In the genomic region with DNA sequence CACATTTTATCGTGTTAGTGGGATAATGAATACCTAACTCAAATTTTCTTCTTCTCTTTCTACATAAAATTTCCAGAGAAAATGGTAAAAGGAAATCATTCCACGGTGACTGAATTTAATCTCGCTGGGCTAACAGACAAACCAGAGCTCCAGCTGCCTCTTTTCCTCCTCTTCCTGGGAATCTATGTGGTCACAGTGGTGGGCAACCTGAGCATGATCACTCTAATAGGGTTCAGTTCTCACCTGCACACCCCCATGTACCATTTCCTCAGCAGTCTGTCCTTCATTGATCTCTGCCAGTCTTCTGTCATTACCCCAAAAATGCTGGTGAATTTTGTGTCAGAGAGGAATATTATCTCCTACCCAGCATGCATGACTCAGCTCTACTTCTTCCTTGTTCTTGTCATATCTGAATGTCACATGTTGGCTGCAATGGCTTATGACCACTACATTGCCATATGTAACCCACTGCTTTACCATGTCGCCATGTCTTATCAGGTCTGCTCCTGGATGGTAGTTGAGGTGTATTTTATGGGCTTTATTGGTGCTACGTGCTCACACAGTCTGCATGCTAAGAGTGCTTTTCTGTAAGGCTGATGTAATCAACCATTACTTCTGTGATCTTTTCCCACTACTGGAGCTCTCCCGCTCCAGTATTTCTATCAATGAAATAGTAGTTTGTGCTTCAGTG, we compare ENCODE assay signal across 25 cellular contexts. TPM values are rescaled to one million over a fixed set of nuclear protein-coding genes. Genes with fewer than 3 reads are reported as not detected.
DNase-seq lines count a peak whose midpoint lies in the region; ATAC-seq and TF ChIP-seq lines count a peak whose summit lies in the region.
"Had no signal": no experiment of that assay in that cellular context is flagged by ENCODE, and none has a peak within 500 bp of the region (broad histone marks: within the 10 kb centered on the region; RNA-seq: fewer than 3 reads in every experiment).

No MANE protein-coding gene starts in this region.

- no peak overlapping the region for H3K4me3 ChIP-seq in NB4 (ENCODE audit: low read depth, low read length)
- H3K4me3 ChIP-seq in adrenal gland: no peak overlapping the region
- H3K4me3 ChIP-seq in mucosa of descending colon: no peak overlapping the region
- H3K4me3 ChIP-seq: GM12878, PC-9 had no signal

- no peak for TF ChIP-seq POLR2A in NB4 (IDR thresholded peaks at IDR 0.05; ENCODE audit: extremely low read depth, insufficient read length)
- no peak for TF ChIP-seq POLR2A in adrenal gland (IDR thresholded peaks at IDR 0.05)

- H3K27ac ChIP-seq in adrenal gland: no peak overlapping the region
- H3K27ac ChIP-seq: KMS-11, PC-9, RWPE1 had no signal

- DNase-seq in CD1c-positive myeloid dendritic cell (ENCODE audit: extremely low spot score): peak; percentile 32
- peak; percentile 65 for DNase-seq in GF-D8 (lab: John Stamatoyannopoulos, UW)
- peak; percentile 25 for DNase-seq in NB4 (ENCODE audit: low read depth)
- no peak for DNase-seq in adrenal gland
- DNase-seq in NCI-H1105 (lab: John Stamatoyannopoulos, UW): no peak
- no peak for DNase-seq in mucosa of descending colon
- no peak for DNase-seq in DMS 273 (lab: John Stamatoyannopoulos, UW; ENCODE audit: unreplicated experiment)
- DNase-seq: CD8-positive, alpha-beta T cell; NCI-H1092 treated with DMSO at 0.1 percent for 48 hours; NCI-H2081; NCI-H2171 treated with DMSO at 0.1 percent for 48 hours; NCI-H446 treated with DMSO at 0.1 percent for 48 hours; NCI-H69; NK-92 treated with Interleukin-12 subunit alpha and Interleukin-12 subunit beta, amount 100 ng/mL, for 24 hours; PC-9; SIG-M5; T-cell had no signal

- 66 to 81% (median 75%) methylated on average over 6 of the region's 6 CpGs for WGBS in adrenal gland, 4 donors

- H3K36me3 ChIP-seq in adrenal gland (replicated peaks in 1 of 2): no peaks in the 10 kb centered on the region
- H3K36me3 ChIP-seq in mucosa of descending colon (ENCODE audit: low read depth): no peaks in the 10 kb centered on the region

- H3K27me3 ChIP-seq in adrenal gland: no peaks in the 10 kb centered on the region

- no peaks in the 10 kb centered on the region for H3K36me3 Mint-ChIP-seq in dendritic cell treated with granulocyte-macrophage colony-stimulating factor and Interleukin-4, amounts not matched to agents 40 ng/mL and 50 ng/mL, for 4 days (ENCODE audit: low read depth)
- H3K36me3 Mint-ChIP-seq: CD8-positive, alpha-beta T cell; T-cell had no signal

- H3K4me1 ChIP-seq in adrenal gland (replicated peaks in 1 of 2): no peaks in the 10 kb centered on the region
- no peaks in the 10 kb centered on the region for H3K4me1 ChIP-seq in mucosa of descending colon (ENCODE audit: low read depth)

- TF ChIP-seq CTCF in NB4 (IDR thresholded peaks at IDR 0.05; ENCODE audit: low read depth, low read length): no peak
- no peak for TF ChIP-seq CTCF in adrenal gland (IDR thresholded peaks at IDR 0.05)
- no peak for TF ChIP-seq CTCF in mucosa of descending colon (IDR thresholded peaks at IDR 0.05)

- no peaks in the 10 kb centered on the region for H3K9me3 ChIP-seq in adrenal gland (replicated peaks in 1 of 3)
- H3K9me3 ChIP-seq in mucosa of descending colon: no peaks in the 10 kb centered on the region

- intact Hi-C loops in dendritic cell treated with granulocyte-macrophage colony-stimulating factor and Interleukin-4, amounts not matched to agents 40 ng/mL and 50 ng/mL, for 4 days (cut with micrococcal nuclease): no loop called here
- intact Hi-C loops in adrenal gland (cut with DNase I) (no loop called here), mucosa of descending colon (cut with DNase I, micrococcal nuclease) (no loop called here)

- peaks cover 9% of the 10 kb centered on the region for H3K9me3 Mint-ChIP-seq in dendritic cell treated with granulocyte-macrophage colony-stimulating factor and Interleukin-4, amounts not matched to agents 40 ng/mL and 50 ng/mL, for 4 days
- H3K9me3 Mint-ChIP-seq: CD8-positive, alpha-beta T cell; T-cell had no signal

- H3K4me3 Mint-ChIP-seq in dendritic cell treated with granulocyte-macrophage colony-stimulating factor and Interleukin-4, amounts not matched to agents 40 ng/mL and 50 ng/mL, for 4 days: no peak overlapping the region
- H3K4me3 Mint-ChIP-seq: CD8-positive, alpha-beta T cell; T-cell had no signal

- H3K27ac Mint-ChIP-seq in dendritic cell treated with granulocyte-macrophage colony-stimulating factor and Interleukin-4, amounts not matched to agents 40 ng/mL and 50 ng/mL, for 4 days: peak overlapping the region; percentile 69
- H3K27ac Mint-ChIP-seq: CD8-positive, alpha-beta T cell; T-cell had no signal

- H3K4me1 Mint-ChIP-seq in dendritic cell treated with granulocyte-macrophage colony-stimulating factor and Interleukin-4, amounts not matched to agents 40 ng/mL and 50 ng/mL, for 4 days (ENCODE audit: low read depth): peaks cover 21% of the 10 kb centered on the region
- H3K4me1 Mint-ChIP-seq: T-cell had no signal

- H3K27me3 Mint-ChIP-seq in dendritic cell treated with granulocyte-macrophage colony-stimulating factor and Interleukin-4, amounts not matched to agents 40 ng/mL and 50 ng/mL, for 4 days: no peaks in the 10 kb centered on the region
- H3K27me3 Mint-ChIP-seq: T-cell had no signal

- no peak for ATAC-seq in mucosa of descending colon
- ATAC-seq: CD8-positive, alpha-beta T cell; GM12878; SK-N-SH treated with all-trans-retinoic acid at 6 μM for 48 hours; T-cell had no signal

RNA-seq across cellular contexts. Expression of a gene that starts 24.1 kb away (rescaled TPM):
- total RNA-seq in adrenal gland (not detected), mucosa of descending colon (not detected)
- polyA plus RNA-seq in adrenal gland: not detected
- total RNA-seq: CD8-positive, alpha-beta T cell; Daoy; GM12878; H4; PC-9; T-cell had no signal
- polyA plus RNA-seq: BJ, GM12878 had no signal

RNA-seq across cellular contexts. Expression of a gene that starts 33.6 kb away (rescaled TPM):
- total RNA-seq in adrenal gland: not detected
- polyA plus RNA-seq in adrenal gland: not detected
- not detected for total RNA-seq in mucosa of descending colon
- total RNA-seq: CD8-positive, alpha-beta T cell; Daoy; GM12878; H4; PC-9; T-cell had no signal
- polyA plus RNA-seq: BJ, GM12878 had no signal

RNA-seq across cellular contexts. Expression of a gene that starts 48.9 kb away (rescaled TPM):
- total RNA-seq in adrenal gland: not detected
- polyA plus RNA-seq in adrenal gland: not detected
- not detected for total RNA-seq in mucosa of descending colon
- total RNA-seq: CD8-positive, alpha-beta T cell; Daoy; GM12878; H4; PC-9; T-cell had no signal
- polyA plus RNA-seq: BJ, GM12878 had no signal

Comparison
In these comparisons a context has a peak if more than half of its experiments do, and no peak if none do; other contexts are left out.
1. DNase-seq: peak in CD1c-positive myeloid dendritic cell (single experiment), GF-D8 (single experiment) and NB4 (single experiment); none in adrenal gland (0 of 7), NCI-H1105 (single experiment), mucosa of descending colon (0 of 3) and DMS 273 (single experiment).